Comparison of ENCODE assay signal across 9 cellular contexts in the genomic region with DNA sequence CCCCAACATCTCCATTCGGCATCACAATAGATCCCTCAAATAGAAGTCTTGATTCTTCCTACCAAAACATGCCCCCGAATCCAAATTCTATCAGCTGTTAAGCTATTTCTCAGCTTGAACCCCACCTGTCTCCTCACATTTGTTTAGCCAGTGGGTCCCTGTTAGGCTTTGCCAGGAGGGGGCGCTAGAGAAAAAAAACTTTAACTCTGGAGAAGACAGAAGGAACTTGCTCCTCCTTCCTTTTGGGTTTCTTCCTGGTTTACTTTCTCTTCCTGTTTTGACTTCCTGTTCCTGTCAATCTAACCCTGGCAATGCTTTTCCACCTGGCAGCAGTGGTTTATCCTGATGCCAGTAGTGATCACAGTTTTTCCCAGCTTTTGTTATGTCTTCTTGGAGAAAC.
DNase-seq lines count a peak whose midpoint lies in the region; ATAC-seq and TF ChIP-seq lines count a peak whose summit lies in the region.
"Had no signal": no experiment of that assay in that cellular context is flagged by ENCODE, and none has a peak within 500 bp of the region (broad histone marks: within the 10 kb centered on the region; RNA-seq: fewer than 3 reads in every experiment).

No MANE protein-coding gene starts in this region.

- no peak overlapping the region for H3K4me3 ChIP-seq in DOHH2 (ENCODE audit: low read length)
- no peak overlapping the region for H3K4me3 ChIP-seq in tibial artery
- no peak overlapping the region for H3K4me3 ChIP-seq in naive thymus-derived CD4-positive, alpha-beta T cell (ENCODE audit: low read length)
- H3K4me3 ChIP-seq: SJSA1 had no signal

- H3K4me1 Mint-ChIP-seq in glutamatergic neuron (ENCODE audit: low read depth, unreplicated experiment), result no peaks in the 10 kb centered on the region
- H3K4me1 Mint-ChIP-seq in CD4-positive, alpha-beta T cell (ENCODE audit: low read depth), result no peaks in the 10 kb centered on the region
- H3K4me1 Mint-ChIP-seq in naive thymus-derived CD4-positive, alpha-beta T cell, result peaks cover 0 to 6% (median 0%) of the 10 kb centered on the region in 7 donors

- no peak overlapping the region for H3K4me2 ChIP-seq in DOHH2 (ENCODE audit: low read length)

- H3K27me3 ChIP-seq in DOHH2 (ENCODE audit: control insufficient read depth, low read length) (no peaks in the 10 kb centered on the region), tibial artery (no peaks in the 10 kb centered on the region)
- H3K27me3 ChIP-seq in CD4-positive, alpha-beta T cell (ENCODE audit: control insufficient read depth, insufficient read depth, low read length), result no peaks in the 10 kb centered on the region
- no peaks in the 10 kb centered on the region for H3K27me3 ChIP-seq in naive thymus-derived CD4-positive, alpha-beta T cell (ENCODE audit: control insufficient read depth in 2 of 2, insufficient read depth in 2 of 2, low read length in 2 of 2)

- H4K20me1 ChIP-seq in DOHH2 (ENCODE audit: control insufficient read depth, insufficient read depth, low read depth, low read length), result no peaks in the 10 kb centered on the region

- no peaks in the 10 kb centered on the region for H3F3A ChIP-seq in DOHH2 (ENCODE audit: control insufficient read depth, insufficient read depth)

- H3K9me3 ChIP-seq in DOHH2 (ENCODE audit: control insufficient read depth, insufficient read depth, low read length), result peaks cover 12% of the 10 kb centered on the region; the same call in 1 of the 2 replicates
- no peaks in the 10 kb centered on the region for H3K9me3 ChIP-seq in tibial artery
- H3K9me3 ChIP-seq in CD4-positive, alpha-beta T cell (ENCODE audit: control insufficient read depth, low read length), result no peaks in the 10 kb centered on the region
- no peaks in the 10 kb centered on the region for H3K9me3 ChIP-seq in naive thymus-derived CD4-positive, alpha-beta T cell (ENCODE audit: control insufficient read depth in 2 of 3, low read length in 3 of 3)
- H3K9me3 ChIP-seq: SJSA1 had no signal

- H3K36me3 ChIP-seq in DOHH2 (ENCODE audit: control insufficient read depth, low read length) (no peaks in the 10 kb centered on the region), tibial artery (no peaks in the 10 kb centered on the region)
- H3K36me3 ChIP-seq in naive thymus-derived CD4-positive, alpha-beta T cell (ENCODE audit: control insufficient read depth in 2 of 3, insufficient read depth in 3 of 3, low read length in 3 of 3), result no peaks in the 10 kb centered on the region
- H3K36me3 ChIP-seq: SJSA1 had no signal

- DNase-seq in glutamatergic neuron (no peak), tibial artery (no peak)
- DNase-seq in CD4-positive, alpha-beta T cell, result no peak
- no peak for DNase-seq in naive thymus-derived CD4-positive, alpha-beta T cell

- H3K4me3 Mint-ChIP-seq in glutamatergic neuron (ENCODE audit: unreplicated experiment), result no peak overlapping the region
- no peak overlapping the region for H3K4me3 Mint-ChIP-seq in CD4-positive, alpha-beta T cell
- no peak overlapping the region for H3K4me3 Mint-ChIP-seq in naive thymus-derived CD4-positive, alpha-beta T cell

- ATAC-seq in HG02798 (IDR thresholded peaks at IDR 0.05; ENCODE audit: poor library complexity, unreplicated experiment), result peak; percentile 36
- peak; percentile 48; the same call in 1 of the 3 replicates for ATAC-seq in SK-N-SH treated with all-trans-retinoic acid at 6 μM for 48 hours
- no peak for ATAC-seq in CD4-positive, alpha-beta T cell (ENCODE audit: poor library complexity)
- no peak for ATAC-seq in naive thymus-derived CD4-positive, alpha-beta T cell
- no peak for ATAC-seq in HG03108 (IDR thresholded peaks at IDR 0.05; ENCODE audit: unreplicated experiment)

- CTCF ChIA-PET in CD4-positive, alpha-beta T cell (lab: Charles Lee), result no interaction called here
- CTCF ChIA-PET in naive thymus-derived CD4-positive, alpha-beta T cell (lab: Charles Lee), result no interaction called here

- POLR2A ChIA-PET in CD4-positive, alpha-beta T cell (lab: Charles Lee), result no interaction called here
- POLR2A ChIA-PET in naive thymus-derived CD4-positive, alpha-beta T cell (lab: Charles Lee), result no interaction called here

- peaks cover 2% of the 10 kb centered on the region for H3K27me3 Mint-ChIP-seq in glutamatergic neuron (ENCODE audit: unreplicated experiment)
- peaks cover 18% of the 10 kb centered on the region for H3K27me3 Mint-ChIP-seq in CD4-positive, alpha-beta T cell
- peaks cover 0 to 14% (median 5%) of the 10 kb centered on the region in 5 donors for H3K27me3 Mint-ChIP-seq in naive thymus-derived CD4-positive, alpha-beta T cell

- H3K79me2 ChIP-seq in DOHH2 (ENCODE audit: control insufficient read depth, low read length), result no peaks in the 10 kb centered on the region

- H3K4me1 ChIP-seq in DOHH2 (ENCODE audit: control insufficient read depth, low read length) (0 out of 2 replicates have a peak, but pooled peaks cover 5% of the 10 kb centered on the region), tibial artery (no peaks in the 10 kb centered on the region)
- no peaks in the 10 kb centered on the region for H3K4me1 ChIP-seq in naive thymus-derived CD4-positive, alpha-beta T cell (ENCODE audit: control insufficient read depth in 2 of 2, insufficient read depth in 2 of 2, low read length in 2 of 2)
- H3K4me1 ChIP-seq: SJSA1 had no signal

- peaks cover 3% of the 10 kb centered on the region for H3K9me3 Mint-ChIP-seq in glutamatergic neuron (ENCODE audit: unreplicated experiment)
- peaks cover 2% of the 10 kb centered on the region for H3K9me3 Mint-ChIP-seq in CD4-positive, alpha-beta T cell
- H3K9me3 Mint-ChIP-seq in naive thymus-derived CD4-positive, alpha-beta T cell, result peaks cover 0 to 13% (median 3%) of the 10 kb centered on the region in 11 donors

- no peak overlapping the region for H3K27ac ChIP-seq in DOHH2 (ENCODE audit: low read depth, low read length)
- no peak overlapping the region for H3K27ac ChIP-seq in tibial artery
- no peak overlapping the region for H3K27ac ChIP-seq in CD4-positive, alpha-beta T cell (ENCODE audit: low read depth, low read length)
- no peak overlapping the region for H3K27ac ChIP-seq in naive thymus-derived CD4-positive, alpha-beta T cell (ENCODE audit: low read depth, low read length)
- H3K27ac ChIP-seq: SJSA1 had no signal

- no peak overlapping the region for H3K27ac Mint-ChIP-seq in glutamatergic neuron (ENCODE audit: unreplicated experiment)
- H3K27ac Mint-ChIP-seq in CD4-positive, alpha-beta T cell, result no peak overlapping the region
- H3K27ac Mint-ChIP-seq in naive thymus-derived CD4-positive, alpha-beta T cell, result no peak overlapping the region

- intact Hi-C loops in tibial artery (cut with DNase I; ENCODE audit: low total_unique reads), result no loop called here
- intact Hi-C loops in CD4-positive, alpha-beta T cell (cut with DNase I, micrococcal nuclease), result no loop called here
- intact Hi-C loops in naive thymus-derived CD4-positive, alpha-beta T cell (cut with micrococcal nuclease), result no loop called here

- H3K9me2 ChIP-seq in DOHH2 (replicated peaks; ENCODE audit: control insufficient read depth, low read length), result no peaks in the 10 kb centered on the region

- peak; percentile 79 for TF ChIP-seq CTCF in DOHH2 (IDR thresholded peaks at IDR 0.05; ENCODE audit: low read depth, low read length, poor library complexity, severe bottlenecking)
- TF ChIP-seq CTCF in glutamatergic neuron (IDR thresholded peaks at IDR 0.05; ENCODE audit: partially characterized antibody, unreplicated experiment), result peak; percentile 76
- TF ChIP-seq CTCF in tibial artery (IDR thresholded peaks at IDR 0.05), result peak; percentile 22 to 36
- TF ChIP-seq CTCF in CD4-positive, alpha-beta T cell (IDR thresholded peaks at IDR 0.05), result no peak

- no peaks in the 10 kb centered on the region for H3K36me3 Mint-ChIP-seq in glutamatergic neuron (ENCODE audit: unreplicated experiment)
- no peaks in the 10 kb centered on the region for H3K36me3 Mint-ChIP-seq in CD4-positive, alpha-beta T cell (ENCODE audit: low read depth)
- peaks cover 0 to 6% (median 0%) of the 10 kb centered on the region in 5 donors for H3K36me3 Mint-ChIP-seq in naive thymus-derived CD4-positive, alpha-beta T cell

TF ChIP-seq in SK-N-SH treated with all-trans-retinoic acid at 6 μM for 48 hours, 23 proteins besides CTCF, POLR2A, EP300 and RAD21 (continues in another document):
- TF ChIP-seq, protein P1, sequence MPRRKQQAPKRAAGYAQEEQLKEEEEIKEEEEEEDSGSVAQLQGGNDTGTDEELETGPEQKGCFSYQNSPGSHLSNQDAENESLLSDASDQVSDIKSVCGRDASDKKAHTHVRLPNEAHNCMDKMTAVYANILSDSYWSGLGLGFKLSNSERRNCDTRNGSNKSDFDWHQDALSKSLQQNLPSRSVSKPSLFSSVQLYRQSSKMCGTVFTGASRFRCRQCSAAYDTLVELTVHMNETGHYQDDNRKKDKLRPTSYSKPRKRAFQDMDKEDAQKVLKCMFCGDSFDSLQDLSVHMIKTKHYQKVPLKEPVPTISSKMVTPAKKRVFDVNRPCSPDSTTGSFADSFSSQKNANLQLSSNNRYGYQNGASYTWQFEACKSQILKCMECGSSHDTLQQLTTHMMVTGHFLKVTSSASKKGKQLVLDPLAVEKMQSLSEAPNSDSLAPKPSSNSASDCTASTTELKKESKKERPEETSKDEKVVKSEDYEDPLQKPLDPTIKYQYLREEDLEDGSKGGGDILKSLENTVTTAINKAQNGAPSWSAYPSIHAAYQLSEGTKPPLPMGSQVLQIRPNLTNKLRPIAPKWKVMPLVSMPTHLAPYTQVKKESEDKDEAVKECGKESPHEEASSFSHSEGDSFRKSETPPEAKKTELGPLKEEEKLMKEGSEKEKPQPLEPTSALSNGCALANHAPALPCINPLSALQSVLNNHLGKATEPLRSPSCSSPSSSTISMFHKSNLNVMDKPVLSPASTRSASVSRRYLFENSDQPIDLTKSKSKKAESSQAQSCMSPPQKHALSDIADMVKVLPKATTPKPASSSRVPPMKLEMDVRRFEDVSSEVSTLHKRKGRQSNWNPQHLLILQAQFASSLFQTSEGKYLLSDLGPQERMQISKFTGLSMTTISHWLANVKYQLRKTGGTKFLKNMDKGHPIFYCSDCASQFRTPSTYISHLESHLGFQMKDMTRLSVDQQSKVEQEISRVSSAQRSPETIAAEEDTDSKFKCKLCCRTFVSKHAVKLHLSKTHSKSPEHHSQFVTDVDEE (CRISPR knock-in tag; IDR thresholded peaks at IDR 0.05), result no peak
- no peak for TF ChIP-seq SNAI2 (CRISPR knock-in tag; IDR thresholded peaks at IDR 0.05)
- no peak for TF ChIP-seq ZNF8 (CRISPR knock-in tag; IDR thresholded peaks at IDR 0.05)
- no peak for TF ChIP-seq RARB (CRISPR knock-in tag; IDR thresholded peaks at IDR 0.05)
- TF ChIP-seq ESRRG (CRISPR knock-in tag; IDR thresholded peaks at IDR 0.05), result no peak
- TF ChIP-seq ZNF70 (CRISPR knock-in tag; IDR thresholded peaks at IDR 0.05), result no peak
- no peak for TF ChIP-seq TOX (CRISPR knock-in tag; IDR thresholded peaks at IDR 0.05; ENCODE audit: borderline replicate concordance)

Comparison
In these comparisons a context has a peak if more than half of its experiments do, and no peak if none do; other contexts are left out.
1. ATAC-seq: peak in HG02798 (single experiment) and SK-N-SH treated with all-trans-retinoic acid at 6 μM for 48 hours (single experiment); none in CD4-positive, alpha-beta T cell (single experiment), naive thymus-derived CD4-positive, alpha-beta T cell (single experiment) and HG03108 (single experiment).